27 cellular contexts compared by ENCODE assay signal in the genomic region with DNA sequence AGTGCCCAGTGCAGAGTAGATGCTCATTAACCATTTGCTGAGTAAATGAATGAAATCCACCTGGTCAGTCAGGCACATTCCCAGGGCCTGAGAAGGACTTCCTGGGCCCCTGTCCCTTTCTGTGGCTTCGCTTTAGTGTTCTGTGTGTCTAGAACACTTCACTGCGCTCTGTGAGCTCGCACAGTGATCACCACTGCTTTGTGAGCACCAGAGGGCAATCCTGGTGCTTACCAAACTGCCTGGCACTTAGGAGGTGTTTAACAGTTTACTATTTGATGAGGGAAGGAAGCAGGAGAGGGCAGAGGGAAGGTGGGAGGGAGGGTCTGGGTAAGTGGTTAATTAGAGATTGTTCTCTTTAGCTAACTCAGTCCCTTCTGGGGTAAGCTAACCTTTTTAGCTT. TPM values are rescaled to one million over a fixed set of nuclear protein-coding genes. Genes with fewer than 3 reads are reported as not detected.
"Had no signal": no experiment of that assay in that cellular context is flagged by ENCODE, and none has a peak within 500 bp of the region (broad histone marks: within the 10 kb centered on the region; RNA-seq: fewer than 3 reads in every experiment).

No MANE protein-coding gene starts in this region.

- H3K36me3 ChIP-seq: gastrocnemius medialis, neural progenitor cell, suprapubic skin, thyroid gland had no signal

- ATAC-seq: effector memory CD8-positive, alpha-beta T cell; esophagus mucosa; gastrocnemius medialis; naive thymus-derived CD4-positive, alpha-beta T cell; sciatic nerve; stimulated activated naive CD8-positive, alpha-beta T cell treated with anti-CD3 and anti-CD28 coated beads, Interleukin-15, amount 100 ng/mL, for 72 hours had no signal

- H3K36me3 Mint-ChIP-seq: mesothelial cell of epicardium, neural progenitor cell, type B pancreatic cell had no signal

- H3K27ac Mint-ChIP-seq: effector memory CD8-positive, alpha-beta T cell; mesothelial cell of epicardium; naive thymus-derived CD4-positive, alpha-beta T cell; neural progenitor cell; progenitor cell of endocrine pancreas; stimulated activated naive CD8-positive, alpha-beta T cell treated with anti-CD3 and anti-CD28 coated beads, Interleukin-15, amount 100 ng/mL, for 72 hours; type B pancreatic cell had no signal

- H3K4me3 ChIP-seq: gastrocnemius medialis, neural progenitor cell, smooth muscle cell, suprapubic skin, thyroid gland had no signal

- H3K27me3 ChIP-seq: gastrocnemius medialis, neural progenitor cell, thyroid gland had no signal

- H3K9me3 ChIP-seq: gastrocnemius medialis, suprapubic skin, thyroid gland had no signal

- DNase-seq: cortex of kidney; effector memory CD8-positive, alpha-beta T cell; foreskin fibroblast; gastrocnemius medialis; head of caudate nucleus; mesenchymal stem cell; naive thymus-derived CD4-positive, alpha-beta T cell; stimulated activated CD4-positive, alpha-beta T cell treated with anti-CD3 and anti-CD28 coated beads, Interleukin-12 subunit alpha, Interleukin-12 subunit beta, amount 100 ng/mL, for 4 hours; stimulated activated CD4-positive, alpha-beta T cell treated with anti-CD3 and anti-CD28 coated beads, Interleukin-1b, Interleukin-23, amount 100 ng/mL, for 48 hours; stimulated activated CD4-positive, alpha-beta T cell treated with anti-CD3 and anti-CD28 coated beads, Interleukin-4, amount 100 ng/mL, for 1 hour; stimulated activated CD8-positive, alpha-beta memory T cell treated with anti-CD3 and anti-CD28 coated beads, Interleukin-4, amount 100 ng/mL, for 48 hours; stimulated activated naive CD4-positive, alpha-beta T cell; stimulated activated naive CD8-positive, alpha-beta T cell treated with anti-CD3 and anti-CD28 coated beads, Interleukin-15, amount 100 ng/mL, for 72 hours; thyroid gland had no signal

- H3K27ac ChIP-seq: gastrocnemius medialis, neural progenitor cell, parathyroid adenoma, suprapubic skin, thyroid gland had no signal

- H3K4me1 Mint-ChIP-seq: mesothelial cell of epicardium; naive thymus-derived CD4-positive, alpha-beta T cell; stimulated activated naive CD8-positive, alpha-beta T cell treated with anti-CD3 and anti-CD28 coated beads, Interleukin-15, amount 100 ng/mL, for 72 hours had no signal

- H3K4me1 ChIP-seq: gastrocnemius medialis, parathyroid adenoma, suprapubic skin had no signal

- H3K9me3 Mint-ChIP-seq: effector memory CD8-positive, alpha-beta T cell; mesothelial cell of epicardium; nephron; neural progenitor cell; stimulated activated naive CD8-positive, alpha-beta T cell treated with anti-CD3 and anti-CD28 coated beads, Interleukin-15, amount 100 ng/mL, for 72 hours; type B pancreatic cell had no signal

- H3K4me3 Mint-ChIP-seq: effector memory CD8-positive, alpha-beta T cell; mesothelial cell of epicardium; naive thymus-derived CD4-positive, alpha-beta T cell; nephron; neural progenitor cell; stimulated activated naive CD8-positive, alpha-beta T cell treated with anti-CD3 and anti-CD28 coated beads, Interleukin-15, amount 100 ng/mL, for 72 hours; type B pancreatic cell had no signal

RNA-seq across cellular contexts. Expression of a gene that starts 26.2 kb away (rescaled TPM):
- total RNA-seq: dermis microvascular lymphatic vessel endothelial cell; esophagus mucosa; lung microvascular endothelial cell; naive thymus-derived CD4-positive, alpha-beta T cell had no signal
- polyA plus RNA-seq: keratinocyte; naive thymus-derived CD4-positive, alpha-beta T cell had no signal
